Comparison of ENCODE assay signal across 10 cellular contexts in the genomic region with DNA sequence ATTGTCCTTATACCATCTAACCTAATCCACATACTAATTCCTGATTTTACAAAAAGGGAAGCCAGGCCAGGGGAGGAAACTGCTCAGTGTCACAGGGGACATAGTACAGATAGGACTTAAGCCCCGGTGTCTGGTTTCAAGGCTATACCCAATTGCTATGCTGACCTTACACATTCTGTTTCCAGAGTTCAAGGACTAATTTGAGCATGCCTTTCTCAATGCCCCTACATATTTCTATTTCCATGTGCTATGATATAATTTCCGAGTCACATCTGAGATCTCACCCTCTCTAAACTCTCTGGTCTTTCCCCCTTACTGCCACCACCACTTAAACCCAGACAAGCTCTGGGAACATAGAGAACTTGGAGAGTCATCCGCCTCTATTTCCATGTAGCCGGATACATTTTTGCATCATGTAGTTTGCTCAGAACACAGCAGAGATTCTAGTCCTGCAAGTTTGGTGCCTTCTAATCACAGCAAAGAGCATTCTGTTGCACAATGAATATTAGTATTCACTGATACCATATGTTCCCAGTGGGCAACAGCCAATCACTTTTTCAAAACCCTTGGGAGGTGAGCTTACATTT. TPM values are rescaled to one million over a fixed set of nuclear protein-coding genes. Genes with fewer than 3 reads are reported as not detected.
DNase-seq lines count a peak whose midpoint lies in the region; ATAC-seq and TF ChIP-seq lines count a peak whose summit lies in the region.
"Had no signal": no experiment of that assay in that cellular context is flagged by ENCODE, and none has a peak within 500 bp of the region (broad histone marks: within the 10 kb centered on the region; RNA-seq: fewer than 3 reads in every experiment).

No MANE protein-coding gene starts in this region.

- TF ChIP-seq CTCF in GM23338 (conservative IDR thresholded peaks at IDR 0.05; ENCODE audit: low read depth in 2 of 2) (no peak), progenitor cell of endocrine pancreas (IDR thresholded peaks at IDR 0.05; ENCODE audit: unreplicated experiment) (no peak), uterus (IDR thresholded peaks at IDR 0.05) (no peak), left lung (IDR thresholded peaks at IDR 0.05) (no peak)
- no peak for TF ChIP-seq CTCF in activated CD8-positive, alpha-beta T cell treated with anti-CD3 and anti-CD28 coated beads for 36 hours (IDR thresholded peaks at IDR 0.05)

- H3K36me3 ChIP-seq in GM23338 (ENCODE audit: insufficient read depth) (no peaks in the 10 kb centered on the region), uterus (no peaks in the 10 kb centered on the region), left lung (no peaks in the 10 kb centered on the region)

- H3K9me3 Mint-ChIP-seq in GM23338 (no peaks in the 10 kb centered on the region), progenitor cell of endocrine pancreas (ENCODE audit: low read depth) (no peaks in the 10 kb centered on the region)
- H3K9me3 Mint-ChIP-seq in activated CD8-positive, alpha-beta T cell treated with anti-CD3 and anti-CD28 coated beads for 36 hours = no peaks in the 10 kb centered on the region

- no peak overlapping the region for H3K4me3 ChIP-seq in GM23338
- H3K4me3 ChIP-seq in uterus = no peak overlapping the region
- H3K4me3 ChIP-seq in left lung = no peak overlapping the region
- H3K4me3 ChIP-seq: psoas muscle had no signal

- H3K4me2 ChIP-seq in GM23338 = peak overlapping the region; percentile 45; the same call in 1 of the 2 replicates

- CTCF ChIA-PET in activated CD8-positive, alpha-beta T cell treated with anti-CD3 and anti-CD28 coated beads for 36 hours (lab: Charles Lee) = no interaction called here

- H3K36me3 Mint-ChIP-seq in GM23338 (ENCODE audit: low read depth) (no peaks in the 10 kb centered on the region), progenitor cell of endocrine pancreas (ENCODE audit: insufficient read depth) (peaks cover 3% of the 10 kb centered on the region)
- no peaks in the 10 kb centered on the region for H3K36me3 Mint-ChIP-seq in activated CD8-positive, alpha-beta T cell treated with anti-CD3 and anti-CD28 coated beads for 36 hours (ENCODE audit: low read depth)

- intact Hi-C loops in uterus (cut with DNase I; ENCODE audit: low total_unique reads) = no loop called here
- intact Hi-C loops in left lung (cut with DNase I) = no loop called here
- intact Hi-C loops in activated CD8-positive, alpha-beta T cell treated with anti-CD3 and anti-CD28 coated beads for 36 hours (cut with micrococcal nuclease) = no loop called here

- DNase-seq in GM23338 (ENCODE audit: low spot score) = no peak
- peak; percentile 27 for DNase-seq in NCI-H526 treated with DMSO at 0.1 percent for 48 hours (lab: John Stamatoyannopoulos, UW)
- no peak for DNase-seq in epithelial cell of prostate (ENCODE audit: low read depth, low spot score)
- no peak for DNase-seq in progenitor cell of endocrine pancreas (ENCODE audit: low spot score, unreplicated experiment)
- no peak for DNase-seq in uterus
- DNase-seq in left lung = no peak
- DNase-seq in activated CD8-positive, alpha-beta T cell treated with anti-CD3 and anti-CD28 coated beads for 36 hours = no peak
- DNase-seq: activated CD4-positive, alpha-beta T cell treated with anti-CD3 and anti-CD28 coated beads for 4 hours; psoas muscle had no signal

- TF ChIP-seq POLR2A in uterus (IDR thresholded peaks at IDR 0.05) = no peak

- no peaks in the 10 kb centered on the region for H3K27me3 ChIP-seq in GM23338 (ENCODE audit: insufficient read depth)
- H3K27me3 ChIP-seq in uterus = no peaks in the 10 kb centered on the region
- no peaks in the 10 kb centered on the region for H3K27me3 ChIP-seq in left lung

- POLR2A ChIA-PET in activated CD8-positive, alpha-beta T cell treated with anti-CD3 and anti-CD28 coated beads for 36 hours (lab: Charles Lee) = no interaction called here

- H3K27ac Mint-ChIP-seq in GM23338 = peak overlapping the region; percentile 8; the same call in 1 of the 2 replicates
- H3K27ac Mint-ChIP-seq in progenitor cell of endocrine pancreas = peak overlapping the region; percentile 65
- no peak overlapping the region for H3K27ac Mint-ChIP-seq in activated CD8-positive, alpha-beta T cell treated with anti-CD3 and anti-CD28 coated beads for 36 hours

- H3K4me1 Mint-ChIP-seq in GM23338 (peaks cover 14% of the 10 kb centered on the region), progenitor cell of endocrine pancreas (ENCODE audit: low read depth) (peaks cover 10% of the 10 kb centered on the region)
- H3K4me1 Mint-ChIP-seq in activated CD8-positive, alpha-beta T cell treated with anti-CD3 and anti-CD28 coated beads for 36 hours (ENCODE audit: low read depth) = no peaks in the 10 kb centered on the region

- H3F3A ChIP-seq in GM23338 (replicated peaks; ENCODE audit: low read depth) = no peaks in the 10 kb centered on the region

- no peaks in the 10 kb centered on the region for H3K9me3 ChIP-seq in uterus
- no peaks in the 10 kb centered on the region for H3K9me3 ChIP-seq in left lung
- H3K9me3 ChIP-seq: psoas muscle had no signal

- no peak overlapping the region for H3K27ac ChIP-seq in GM23338 (ENCODE audit: low read depth)
- peak overlapping the region; percentile 37 for H3K27ac ChIP-seq in epithelial cell of prostate
- no peak overlapping the region for H3K27ac ChIP-seq in uterus
- H3K27ac ChIP-seq in left lung = no peak overlapping the region
- H3K27ac ChIP-seq: psoas muscle had no signal

- H3K4me1 ChIP-seq in GM23338 (ENCODE audit: insufficient read depth) = peaks cover 21% of the 10 kb centered on the region
- no peaks in the 10 kb centered on the region for H3K4me1 ChIP-seq in uterus
- peaks cover 0 to 30% of the 10 kb centered on the region in 2 donors for H3K4me1 ChIP-seq in left lung

- H3K79me2 ChIP-seq in GM23338 (replicated peaks; ENCODE audit: insufficient read depth) = peaks cover 68% of the 10 kb centered on the region

- no peak overlapping the region for H2AFZ ChIP-seq in GM23338

- H3K4me3 Mint-ChIP-seq in GM23338 (no peak overlapping the region), progenitor cell of endocrine pancreas (ENCODE audit: low read depth) (no peak overlapping the region)
- no peak overlapping the region for H3K4me3 Mint-ChIP-seq in activated CD8-positive, alpha-beta T cell treated with anti-CD3 and anti-CD28 coated beads for 36 hours

- ATAC-seq in GM23338 = peak; percentile 34
- ATAC-seq in left lung = no peak
- no peak for ATAC-seq in HG02642 (IDR thresholded peaks at IDR 0.05; ENCODE audit: poor library complexity, unreplicated experiment)
- no peak for ATAC-seq in activated CD8-positive, alpha-beta T cell treated with anti-CD3 and anti-CD28 coated beads for 36 hours

- H3K27me3 Mint-ChIP-seq in GM23338 (ENCODE audit: insufficient read depth, low read depth, poor library complexity) (no peaks in the 10 kb centered on the region), progenitor cell of endocrine pancreas (no peaks in the 10 kb centered on the region)
- no peaks in the 10 kb centered on the region for H3K27me3 Mint-ChIP-seq in activated CD8-positive, alpha-beta T cell treated with anti-CD3 and anti-CD28 coated beads for 36 hours

- H4K20me1 ChIP-seq in GM23338 (replicated peaks; ENCODE audit: insufficient read depth) = peaks cover 15% of the 10 kb centered on the region

- no peaks in the 10 kb centered on the region for H3K9me2 ChIP-seq in GM23338 (ENCODE audit: insufficient read depth)

TF ChIP-seq in GM23338, 12 proteins besides CTCF, POLR2A, EP300 and RAD21 (continues in another document):
- TF ChIP-seq JUNB (IDR thresholded peaks at IDR 0.05; ENCODE audit: unreplicated experiment) (no peak), POLR2AphosphoS5 (IDR thresholded peaks at IDR 0.05; ENCODE audit: low read depth) (no peak), ZNF114 (CRISPR knock-in tag; IDR thresholded peaks at IDR 0.05) (no peak), STAT1 (IDR thresholded peaks at IDR 0.05; ENCODE audit: unreplicated experiment) (no peak)
- TF ChIP-seq, protein P1, sequence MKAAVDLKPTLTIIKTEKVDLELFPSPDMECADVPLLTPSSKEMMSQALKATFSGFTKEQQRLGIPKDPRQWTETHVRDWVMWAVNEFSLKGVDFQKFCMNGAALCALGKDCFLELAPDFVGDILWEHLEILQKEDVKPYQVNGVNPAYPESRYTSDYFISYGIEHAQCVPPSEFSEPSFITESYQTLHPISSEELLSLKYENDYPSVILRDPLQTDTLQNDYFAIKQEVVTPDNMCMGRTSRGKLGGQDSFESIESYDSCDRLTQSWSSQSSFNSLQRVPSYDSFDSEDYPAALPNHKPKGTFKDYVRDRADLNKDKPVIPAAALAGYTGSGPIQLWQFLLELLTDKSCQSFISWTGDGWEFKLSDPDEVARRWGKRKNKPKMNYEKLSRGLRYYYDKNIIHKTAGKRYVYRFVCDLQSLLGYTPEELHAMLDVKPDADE (IDR thresholded peaks at IDR 0.05) = no peak

RNA-seq across cellular contexts. Expression of a gene that starts 34.2 kb away (rescaled TPM):
- total RNA-seq in GM23338 (2014; rRNA removed; shearing (Covaris generic)) = 41.2 and 41.3 TPM in 2 replicates
- polyA plus RNA-seq in GM23338 (2016; fragmentation: Nextera tagmentation; extraction: Ambion mirVana) = 11.3 and 11.4 TPM in 2 replicates
- 24.9 and 25.4 TPM in 2 replicates for total RNA-seq in progenitor cell of endocrine pancreas
- total RNA-seq in uterus = 10 to 100 TPM in 2 of 4 donors, 1 to 10 TPM in 2; 2.0 to 24.1 (median 6.6) TPM
- 10 to 100 TPM in 1 of 2 donors, 1 to 10 TPM in 1; 9.6 to 11.0 TPM for total RNA-seq in left lung
- under 1 TPM in 1 of 2 experiments, not detected in 1; 0.07 TPM for total RNA-seq in activated CD8-positive, alpha-beta T cell treated with anti-CD3 and anti-CD28 coated beads for 36 hours
